Comparison of ENCODE assay signal across 18 cellular contexts in the genomic region with DNA sequence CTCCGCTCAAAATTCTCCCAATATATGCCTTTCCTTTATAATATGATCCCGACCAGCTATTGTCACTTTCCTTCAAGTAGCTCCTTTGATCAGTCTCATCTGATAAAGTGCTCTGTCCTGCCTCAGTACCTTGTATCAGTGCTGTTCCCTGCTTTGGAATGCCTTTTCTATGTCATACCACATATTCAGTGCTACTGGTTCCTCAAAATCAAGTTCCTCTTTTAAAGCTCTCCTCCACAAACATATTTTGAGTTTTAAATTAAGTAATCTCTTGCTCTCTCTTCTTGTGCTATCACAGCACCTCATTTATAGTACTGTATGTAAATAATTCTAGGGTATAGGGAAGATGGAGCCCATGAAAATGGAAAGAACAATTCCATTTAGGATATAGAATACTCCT.
"Had no signal": no experiment of that assay in that cellular context is flagged by ENCODE, and none has a peak within 500 bp of the region (broad histone marks: within the 10 kb centered on the region; RNA-seq: fewer than 3 reads in every experiment).

No MANE protein-coding gene starts in this region.

- H3K4me3 ChIP-seq: skin epidermis, tibial nerve, vagina had no signal

- H3K4me1 ChIP-seq: tibial nerve had no signal

- H3K9me3 ChIP-seq: tibial nerve, vagina had no signal

- H3K27ac ChIP-seq: brain microvascular endothelial cell, foreskin keratinocyte, skin epidermis, tibial nerve, vagina had no signal

- ATAC-seq: foreskin keratinocyte had no signal

- H3K27me3 ChIP-seq: brain microvascular endothelial cell, foreskin keratinocyte, tibial nerve, vagina had no signal

- H3K4me1 Mint-ChIP-seq: activated CD4-positive, alpha-beta T cell treated with anti-CD3 and anti-CD28 coated beads, Interleukin-2, amount 10 ng/mL, durations not matched to agents 7 days and 5 days; activated naive CD8-positive, alpha-beta T cell treated with anti-CD3 and anti-CD28 coated beads, Interleukin-2, amount 10 ng/mL, durations not matched to agents 7 days and 5 days had no signal

- DNase-seq: activated CD4-positive, alpha-beta T cell treated with anti-CD3 and anti-CD28 coated beads, Interleukin-2, amount 10 ng/mL, durations not matched to agents 7 days and 5 days; activated naive CD8-positive, alpha-beta T cell treated with anti-CD3 and anti-CD28 coated beads, Interleukin-2, amount 10 ng/mL, durations not matched to agents 7 days and 5 days; brain microvascular endothelial cell; cerebellar nuclear complex; effector memory CD4-positive, alpha-beta T cell; foreskin keratinocyte; glutamatergic neuron; mesendoderm; nucleus accumbens; stimulated activated CD4-positive, alpha-beta T cell treated with anti-CD3 and anti-CD28 coated beads, Interleukin-15, amount 100 ng/mL, for 24 hours; stimulated activated CD4-positive, alpha-beta T cell treated with anti-CD3 and anti-CD28 coated beads, Interleukin-4, amount 100 ng/mL, for 1 hour; stimulated activated naive CD4-positive, alpha-beta T cell treated with Interleukin-2 at 50 U/mL for 16 hours; substantia nigra had no signal

- H3K27ac Mint-ChIP-seq: activated CD4-positive, alpha-beta T cell treated with anti-CD3 and anti-CD28 coated beads, Interleukin-2, amount 10 ng/mL, durations not matched to agents 7 days and 5 days; activated naive CD8-positive, alpha-beta T cell treated with anti-CD3 and anti-CD28 coated beads, Interleukin-2, amount 10 ng/mL, durations not matched to agents 7 days and 5 days; activated T-helper 1 cell treated with anti-CD3 and anti-CD28 coated beads, Interleukin-12 subunit alpha, Interleukin-12 subunit beta, Interleukin-2, Interleukin-4 antibody, amounts not matched to agents 30 ng/mL and 10 ng/mL and 1 ng/mL, durations not matched to agents 14 hours and 24 hours and 36 hours; nephron had no signal

- H3K36me3 ChIP-seq: brain microvascular endothelial cell, tibial nerve, vagina had no signal

- H3K36me3 Mint-ChIP-seq: activated naive CD8-positive, alpha-beta T cell treated with anti-CD3 and anti-CD28 coated beads, Interleukin-2, amount 10 ng/mL, durations not matched to agents 7 days and 5 days had no signal

- H3K9me3 Mint-ChIP-seq: activated CD4-positive, alpha-beta T cell treated with anti-CD3 and anti-CD28 coated beads, Interleukin-2, amount 10 ng/mL, durations not matched to agents 7 days and 5 days; activated naive CD8-positive, alpha-beta T cell treated with anti-CD3 and anti-CD28 coated beads, Interleukin-2, amount 10 ng/mL, durations not matched to agents 7 days and 5 days; activated T-helper 1 cell treated with anti-CD3 and anti-CD28 coated beads, Interleukin-12 subunit alpha, Interleukin-12 subunit beta, Interleukin-2, Interleukin-4 antibody, amounts not matched to agents 30 ng/mL and 10 ng/mL and 1 ng/mL, durations not matched to agents 14 hours and 24 hours and 36 hours; nephron had no signal

- H3K4me3 Mint-ChIP-seq: activated CD4-positive, alpha-beta T cell treated with anti-CD3 and anti-CD28 coated beads, Interleukin-2, amount 10 ng/mL, durations not matched to agents 7 days and 5 days; activated naive CD8-positive, alpha-beta T cell treated with anti-CD3 and anti-CD28 coated beads, Interleukin-2, amount 10 ng/mL, durations not matched to agents 7 days and 5 days; activated T-helper 1 cell treated with anti-CD3 and anti-CD28 coated beads, Interleukin-12 subunit alpha, Interleukin-12 subunit beta, Interleukin-2, Interleukin-4 antibody, amounts not matched to agents 30 ng/mL and 10 ng/mL and 1 ng/mL, durations not matched to agents 14 hours and 24 hours and 36 hours; nephron had no signal
